Comparison of ENCODE assay signal across 1 cellular context in the genomic region with DNA sequence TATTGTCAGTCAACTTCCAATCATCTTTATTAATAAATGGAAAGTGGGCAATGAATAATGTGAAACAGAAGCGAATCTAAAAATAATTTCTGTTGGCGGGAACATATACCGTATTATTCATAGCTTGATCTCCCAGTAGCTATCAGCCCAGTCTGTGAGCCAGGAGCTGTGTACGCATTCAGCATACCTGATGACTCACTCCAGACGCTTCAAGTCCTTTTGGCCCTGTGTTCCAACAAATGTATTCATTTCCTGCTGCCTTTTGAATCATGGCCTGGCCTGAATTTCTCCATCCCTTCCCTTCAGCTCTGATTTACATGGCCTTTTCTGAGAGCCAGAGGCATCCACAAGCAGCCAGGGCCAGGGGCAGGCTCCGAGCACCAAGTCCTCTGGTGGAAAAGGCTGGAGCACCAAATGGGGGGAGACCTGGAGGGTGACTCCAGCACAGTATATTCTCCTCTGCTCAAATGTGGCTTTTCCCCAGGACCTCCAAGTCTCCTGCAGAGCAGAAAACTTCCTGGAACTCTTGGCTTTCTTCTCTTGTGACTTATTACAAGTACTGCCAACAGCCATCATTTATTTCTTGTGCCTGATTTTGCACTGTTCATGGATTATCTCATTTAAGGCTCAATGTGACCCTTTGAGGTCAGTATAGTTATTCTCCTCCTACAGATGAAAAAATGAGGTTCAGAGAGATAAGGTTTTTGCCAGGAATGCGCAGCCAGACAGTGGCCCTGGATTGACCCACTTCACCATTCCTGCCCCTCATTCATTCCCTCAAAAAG.
TF ChIP-seq lines count a peak whose summit lies in the region.

No MANE protein-coding gene starts in this region.

TF ChIP-seq in K562, 482 proteins besides CTCF, POLR2A, EP300 and RAD21 (continued from another document and continues in another):
- TF ChIP-seq, protein P1, sequence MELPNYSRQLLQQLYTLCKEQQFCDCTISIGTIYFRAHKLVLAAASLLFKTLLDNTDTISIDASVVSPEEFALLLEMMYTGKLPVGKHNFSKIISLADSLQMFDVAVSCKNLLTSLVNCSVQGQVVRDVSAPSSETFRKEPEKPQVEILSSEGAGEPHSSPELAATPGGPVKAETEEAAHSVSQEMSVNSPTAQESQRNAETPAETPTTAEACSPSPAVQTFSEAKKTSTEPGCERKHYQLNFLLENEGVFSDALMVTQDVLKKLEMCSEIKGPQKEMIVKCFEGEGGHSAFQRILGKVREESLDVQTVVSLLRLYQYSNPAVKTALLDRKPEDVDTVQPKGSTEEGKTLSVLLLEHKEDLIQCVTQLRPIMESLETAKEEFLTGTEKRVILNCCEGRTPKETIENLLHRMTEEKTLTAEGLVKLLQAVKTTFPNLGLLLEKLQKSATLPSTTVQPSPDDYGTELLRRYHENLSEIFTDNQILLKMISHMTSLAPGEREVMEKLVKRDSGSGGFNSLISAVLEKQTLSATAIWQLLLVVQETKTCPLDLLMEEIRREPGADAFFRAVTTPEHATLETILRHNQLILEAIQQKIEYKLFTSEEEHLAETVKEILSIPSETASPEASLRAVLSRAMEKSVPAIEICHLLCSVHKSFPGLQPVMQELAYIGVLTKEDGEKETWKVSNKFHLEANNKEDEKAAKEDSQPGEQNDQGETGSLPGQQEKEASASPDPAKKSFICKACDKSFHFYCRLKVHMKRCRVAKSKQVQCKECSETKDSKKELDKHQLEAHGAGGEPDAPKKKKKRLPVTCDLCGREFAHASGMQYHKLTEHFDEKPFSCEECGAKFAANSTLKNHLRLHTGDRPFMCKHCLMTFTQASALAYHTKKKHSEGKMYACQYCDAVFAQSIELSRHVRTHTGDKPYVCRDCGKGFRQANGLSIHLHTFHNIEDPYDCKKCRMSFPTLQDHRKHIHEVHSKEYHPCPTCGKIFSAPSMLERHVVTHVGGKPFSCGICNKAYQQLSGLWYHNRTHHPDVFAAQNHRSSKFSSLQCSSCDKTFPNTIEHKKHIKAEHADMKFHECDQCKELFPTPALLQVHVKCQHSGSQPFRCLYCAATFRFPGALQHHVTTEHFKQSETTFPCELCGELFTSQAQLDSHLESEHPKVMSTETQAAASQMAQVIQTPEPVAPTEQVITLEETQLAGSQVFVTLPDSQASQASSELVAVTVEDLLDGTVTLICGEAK (IDR thresholded peaks at IDR 0.05): peak; percentile 52
- TF ChIP-seq, protein P1 (CRISPR knock-in tag; IDR thresholded peaks at IDR 0.05): no peak
- TF ChIP-seq HDAC3 (IDR thresholded peaks at IDR 0.05; ENCODE audit: borderline replicate concordance, partially characterized antibody) (peak; percentile 88), TAL1 (IDR thresholded peaks at IDR 0.05) (peak; percentile 82), CUX1 (CRISPR knock-in tag; IDR thresholded peaks at IDR 0.05) (peak; percentile 25; the same call in 1 of the 2 replicates), CREM (IDR thresholded peaks at IDR 0.05; ENCODE audit: low read depth) (peak; percentile 65), HES1 (IDR thresholded peaks at IDR 0.05; ENCODE audit: low read depth) (peak; percentile 45; the same call in 1 of the 2 replicates), CTBP1 (IDR thresholded peaks at IDR 0.05; ENCODE audit: borderline replicate concordance) (peak; percentile 43; the same call in 1 of the 2 replicates), ZNF384 (IDR thresholded peaks at IDR 0.05; ENCODE audit: low read depth, low read length) (peak; percentile 39; the same call in 1 of the 2 replicates), HDAC1 (IDR thresholded peaks at IDR 0.05) (peak in 1 of 2 experiments; percentile 61; a peak in 2 of 4 replicates), NR2C1 (IDR thresholded peaks at IDR 0.05) (peak; percentile 54; the same call in 1 of the 2 replicates), NR2C1 (tag; IDR thresholded peaks at IDR 0.05) (peak; percentile 73), MTA2 (IDR thresholded peaks at IDR 0.05; ENCODE audit: low read depth) (peak; percentile 81), C11orf30 (IDR thresholded peaks at IDR 0.05; ENCODE audit: low read depth) (peak; percentile 38; the same call in 1 of the 2 replicates), MTA3 (IDR thresholded peaks at IDR 0.05; ENCODE audit: borderline replicate concordance) (0 out of 2 replicates have a peak, but pooled peaks have one; percentile 29), DPF2 (IDR thresholded peaks at IDR 0.05) (peak; percentile 76), SMAD4 (CRISPR knock-in tag; conservative IDR thresholded peaks at IDR 0.05) (peak; percentile 91), CXXC5 (CRISPR knock-in tag; IDR thresholded peaks at IDR 0.05) (peak; percentile 81), NCOR1 (IDR thresholded peaks at IDR 0.05) (peak; percentile 90), PCBP2 (IDR thresholded peaks at IDR 0.05; ENCODE audit: low read depth, low read length, poor library complexity, severe bottlenecking) (no peak), JUNB (CRISPR knock-in tag; conservative IDR thresholded peaks at IDR 0.05) (no peak; the same call in 1 of the 2 replicates), THAP12 (CRISPR knock-in tag; IDR thresholded peaks at IDR 0.05) (no peak), ARID1B (IDR thresholded peaks at IDR 0.05) (peak; percentile 94), KLF16 (IDR thresholded peaks at IDR 0.05) (peak; percentile 69), SMAD1 (IDR thresholded peaks at IDR 0.05; ENCODE audit: low read depth, low read length, partially characterized antibody) (no peak), CCNT2 (IDR thresholded peaks at IDR 0.05; ENCODE audit: borderline replicate concordance, extremely low read depth, insufficient read length, low read depth, low read length) (peak; percentile 88), RNF2 (IDR thresholded peaks at IDR 0.05) (no peak; the same call in 1 of the 2 replicates)
- TF ChIP-seq, protein P2, sequence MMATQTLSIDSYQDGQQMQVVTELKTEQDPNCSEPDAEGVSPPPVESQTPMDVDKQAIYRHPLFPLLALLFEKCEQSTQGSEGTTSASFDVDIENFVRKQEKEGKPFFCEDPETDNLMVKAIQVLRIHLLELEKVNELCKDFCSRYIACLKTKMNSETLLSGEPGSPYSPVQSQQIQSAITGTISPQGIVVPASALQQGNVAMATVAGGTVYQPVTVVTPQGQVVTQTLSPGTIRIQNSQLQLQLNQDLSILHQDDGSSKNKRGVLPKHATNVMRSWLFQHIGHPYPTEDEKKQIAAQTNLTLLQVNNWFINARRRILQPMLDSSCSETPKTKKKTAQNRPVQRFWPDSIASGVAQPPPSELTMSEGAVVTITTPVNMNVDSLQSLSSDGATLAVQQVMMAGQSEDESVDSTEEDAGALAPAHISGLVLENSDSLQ (IDR thresholded peaks at IDR 0.05): peak; percentile 9; the same call in 1 of the 2 replicates
- TF ChIP-seq, protein P3, sequence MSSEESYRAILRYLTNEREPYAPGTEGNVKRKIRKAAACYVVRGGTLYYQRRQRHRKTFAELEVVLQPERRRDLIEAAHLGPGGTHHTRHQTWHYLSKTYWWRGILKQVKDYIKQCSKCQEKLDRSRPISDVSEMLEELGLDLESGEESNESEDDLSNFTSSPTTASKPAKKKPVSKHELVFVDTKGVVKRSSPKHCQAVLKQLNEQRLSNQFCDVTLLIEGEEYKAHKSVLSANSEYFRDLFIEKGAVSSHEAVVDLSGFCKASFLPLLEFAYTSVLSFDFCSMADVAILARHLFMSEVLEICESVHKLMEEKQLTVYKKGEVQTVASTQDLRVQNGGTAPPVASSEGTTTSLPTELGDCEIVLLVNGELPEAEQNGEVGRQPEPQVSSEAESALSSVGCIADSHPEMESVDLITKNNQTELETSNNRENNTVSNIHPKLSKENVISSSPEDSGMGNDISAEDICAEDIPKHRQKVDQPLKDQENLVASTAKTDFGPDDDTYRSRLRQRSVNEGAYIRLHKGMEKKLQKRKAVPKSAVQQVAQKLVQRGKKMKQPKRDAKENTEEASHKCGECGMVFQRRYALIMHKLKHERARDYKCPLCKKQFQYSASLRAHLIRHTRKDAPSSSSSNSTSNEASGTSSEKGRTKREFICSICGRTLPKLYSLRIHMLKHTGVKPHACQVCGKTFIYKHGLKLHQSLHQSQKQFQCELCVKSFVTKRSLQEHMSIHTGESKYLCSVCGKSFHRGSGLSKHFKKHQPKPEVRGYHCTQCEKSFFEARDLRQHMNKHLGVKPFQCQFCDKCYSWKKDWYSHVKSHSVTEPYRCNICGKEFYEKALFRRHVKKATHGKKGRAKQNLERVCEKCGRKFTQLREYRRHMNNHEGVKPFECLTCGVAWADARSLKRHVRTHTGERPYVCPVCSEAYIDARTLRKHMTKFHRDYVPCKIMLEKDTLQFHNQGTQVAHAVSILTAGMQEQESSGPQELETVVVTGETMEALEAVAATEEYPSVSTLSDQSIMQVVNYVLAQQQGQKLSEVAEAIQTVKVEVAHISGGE (CRISPR knock-in tag; IDR thresholded peaks at IDR 0.05): peak in 1 of 3 experiments; percentile 81; a peak in 2 of 6 replicates
